In genomic region chr15:48775556-48775955, GRCh38 we compare ENCODE assay signal across 13 cellular contexts. TPM values are rescaled to one million over a fixed set of nuclear protein-coding genes. Genes with fewer than 3 reads are reported as not detected.
DNase-seq lines count a peak whose midpoint lies in the region; ATAC-seq and TF ChIP-seq lines count a peak whose summit lies in the region.
"Had no signal": no experiment of that assay in that cellular context is flagged by ENCODE, and none has a peak within 500 bp of the region (broad histone marks: within the 10 kb centered on the region; RNA-seq: fewer than 3 reads in every experiment).

No MANE protein-coding gene starts in this region.

- H3K4me3 ChIP-seq in IMR-90 (ENCODE audit: insufficient read depth, low read depth, low read length) (no peak overlapping the region), fibroblast of pulmonary artery (replicated peaks; ENCODE audit: low read depth, low read length) (no peak overlapping the region)
- H3K4me3 ChIP-seq: GM12878, HAP-1 had no signal

- TF ChIP-seq CTCF in IMR-90 (conservative IDR thresholded peaks at IDR 0.05; ENCODE audit: low read depth, low read length) (no peak), fibroblast of pulmonary artery (IDR thresholded peaks at IDR 0.05; ENCODE audit: low read length, missing control alignments) (no peak)

- H2BK5ac ChIP-seq in IMR-90 (ENCODE audit: low read depth, low read length, poor library complexity, severe bottlenecking) = peak overlapping the region; percentile 11

- no peak overlapping the region for H2BK15ac ChIP-seq in IMR-90 (ENCODE audit: low read depth, low read length)

- in situ Hi-C loops in IMR-90 (cut with MboI; ENCODE audit: low sequenced_read_pairs) = no loop called here

- 0 out of 2 replicates have a peak, but pooled peaks cover 3% of the 10 kb centered on the region for H3K4me1 ChIP-seq in IMR-90 (ENCODE audit: control insufficient read depth, insufficient read depth, low read length)
- H3K4me1 ChIP-seq: HAP-1 had no signal

- H3K18ac ChIP-seq in IMR-90 (ENCODE audit: low read depth, low read length) = no peak overlapping the region; the same call in 1 of the 2 replicates

- no peak overlapping the region for H2BK120ac ChIP-seq in IMR-90 (ENCODE audit: low read depth, low read length)

- no peak overlapping the region for H2AFZ ChIP-seq in IMR-90 (replicated peaks; ENCODE audit: low read length, poor library complexity)

- no peak overlapping the region for H3K4ac ChIP-seq in IMR-90 (ENCODE audit: low read depth, low read length)

- H3K27ac ChIP-seq in IMR-90 (ENCODE audit: insufficient read depth, low read length) = no peak overlapping the region

- no peak overlapping the region for H2AK5ac ChIP-seq in IMR-90 (ENCODE audit: low read depth, low read length)

- ATAC-seq in IMR-90 (ENCODE audit: low read depth) = no peak
- no peak for ATAC-seq in HG02852 (IDR thresholded peaks at IDR 0.05; ENCODE audit: unreplicated experiment)
- ATAC-seq in HG03025 (IDR thresholded peaks at IDR 0.05; ENCODE audit: low FRiP score, unreplicated experiment) = no peak
- ATAC-seq: GM12878 had no signal

- H4K5ac ChIP-seq in IMR-90 (ENCODE audit: low read depth, low read length) = no peak overlapping the region

- H3K56ac ChIP-seq in IMR-90 (ENCODE audit: extremely low read depth, insufficient read depth, low read length) = no peak overlapping the region

- H3K4me2 ChIP-seq in IMR-90 (ENCODE audit: low read depth, low read length) = no peak overlapping the region

- no peak overlapping the region for H4K91ac ChIP-seq in IMR-90 (ENCODE audit: insufficient read depth, low read depth, low read length)

- no peak for TF ChIP-seq POLR2A in IMR-90 (IDR thresholded peaks at IDR 0.05; ENCODE audit: low read depth, low read length)

- dilution Hi-C loops in IMR-90 (cut with HindIII; ENCODE audit: low sequenced_read_pairs, unreplicated experiment) = no loop called here

- peaks cover under 1% of the 10 kb centered on the region for H3K36me3 ChIP-seq in IMR-90 (ENCODE audit: control insufficient read depth, insufficient read depth, low read length)

- intact Hi-C loops in IMR-90 (cut with micrococcal nuclease) = no loop called here

- no peak overlapping the region for H3K14ac ChIP-seq in IMR-90 (replicated peaks; ENCODE audit: low read depth, low read length)

- H3K9me3 ChIP-seq in IMR-90 (ENCODE audit: control insufficient read depth, insufficient read depth, low read length) = no peaks in the 10 kb centered on the region
- H3K9me3 ChIP-seq: HAP-1 had no signal

- CTCF ChIA-PET in IMR-90 (lab: Yijun Ruan, JAX) = no interaction called here

- peaks cover 5 to 11% of the 10 kb centered on the region in 2 experiments; a peak in 3 of 4 replicates for H3K79me1 ChIP-seq in IMR-90 (ENCODE audit: low read depth in 1 of 2, low read length in 2 of 2)

- no peak overlapping the region for H3K9ac ChIP-seq in IMR-90 (ENCODE audit: low read depth, low read length)

- no peak overlapping the region for H2AK9ac ChIP-seq in IMR-90 (replicated peaks; ENCODE audit: low read depth, low read length, poor library complexity)

- 0 out of 4 replicates have a peak overlapping the region, but pooled peaks of 1 of the 2 experiments have one; percentile 12 for H4K8ac ChIP-seq in IMR-90 (ENCODE audit: low read depth in 2 of 2, low read length in 2 of 2)

- H3K27me3 ChIP-seq in IMR-90 (ENCODE audit: control insufficient read depth, insufficient read depth, low read length) = no peaks in the 10 kb centered on the region

- DNase-seq in ELR (ENCODE audit: low read depth) = peak; percentile 70
- DNase-seq in IMR-90 = no peak
- DNase-seq in amniotic epithelial cell (ENCODE audit: low read depth) = peak; percentile 24
- peak; percentile 28 for DNase-seq in fibroblast of pulmonary artery (ENCODE audit: low read depth)
- no peak for DNase-seq in GOT3 (lab: John Stamatoyannopoulos, UW)
- DNase-seq: C1 segment of cervical spinal cord; Calu3; CD4-positive, alpha-beta T cell; DMS 273 treated with DMSO at 0.1 percent for 48 hours had no signal

- H4K20me1 ChIP-seq in IMR-90 (ENCODE audit: insufficient read depth, low read length) = no peaks in the 10 kb centered on the region

- H3K23ac ChIP-seq in IMR-90 (ENCODE audit: low read depth, low read length) = no peak overlapping the region

- no peak for TF ChIP-seq RAD21 in IMR-90 (IDR thresholded peaks at IDR 0.05; ENCODE audit: low read length)

- no peak overlapping the region; the same call in 1 of the 2 replicates for H2BK20ac ChIP-seq in IMR-90 (ENCODE audit: low read depth, low read length)

- no TSS peak for BruUV-seq in IMR-90 (replicated peaks; lab: Mats Ljungman, UMichigan)

- no CpG with 5 or more reads among the region's 2 CpGs for WGBS in IMR-90 (ENCODE audit: extremely low coverage in 2 of 2, insufficient read length in 1 of 2), 2 experiments

- no peaks in the 10 kb centered on the region for H3K9me1 ChIP-seq in IMR-90 (ENCODE audit: insufficient read depth, low read length)

- POLR2A ChIA-PET in IMR-90 (lab: Charles Lee; ENCODE audit: unreplicated experiment) = no interaction called here

TF ChIP-seq in IMR-90, 13 proteins besides CTCF, POLR2A, EP300 and RAD21:
- TF ChIP-seq CEBPB (IDR thresholded peaks at IDR 0.05; ENCODE audit: low read depth, low read length) = no peak
- no peak for TF ChIP-seq MAFK (IDR thresholded peaks at IDR 0.05; ENCODE audit: low read depth, low read length)
- TF ChIP-seq FOS (IDR thresholded peaks at IDR 0.05; ENCODE audit: low read depth, low read length) = no peak
- TF ChIP-seq NFE2L2 (IDR thresholded peaks at IDR 0.05; ENCODE audit: low read depth, low read length) = no peak
- TF ChIP-seq, protein P1, sequence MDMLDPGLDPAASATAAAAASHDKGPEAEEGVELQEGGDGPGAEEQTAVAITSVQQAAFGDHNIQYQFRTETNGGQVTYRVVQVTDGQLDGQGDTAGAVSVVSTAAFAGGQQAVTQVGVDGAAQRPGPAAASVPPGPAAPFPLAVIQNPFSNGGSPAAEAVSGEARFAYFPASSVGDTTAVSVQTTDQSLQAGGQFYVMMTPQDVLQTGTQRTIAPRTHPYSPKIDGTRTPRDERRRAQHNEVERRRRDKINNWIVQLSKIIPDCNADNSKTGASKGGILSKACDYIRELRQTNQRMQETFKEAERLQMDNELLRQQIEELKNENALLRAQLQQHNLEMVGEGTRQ (IDR thresholded peaks at IDR 0.05; ENCODE audit: low read depth, low read length) = no peak

RNA-seq across cellular contexts. Expression of gene CEP152, which starts 35.3 kb away (rescaled TPM):
- 7.3 and 10.3 TPM in 2 replicates for total RNA-seq in IMR-90 (2012; rRNA removed)
- 1.4 and 2.1 TPM in 2 replicates for polyA plus RNA-seq in IMR-90 (2012; rRNA removed)
- polyA plus RNA-seq in IMR-90 (2012; cell fraction: cytosol; rRNA removed) = 0.09 and 0.30 TPM in 2 replicates
- 0.35 and 1.2 TPM in 2 replicates for polyA plus RNA-seq in IMR-90 (2012; cell fraction: nucleus; rRNA removed; ENCODE audit: low replicate concordance)

Comparison
In these comparisons a context has a peak if more than half of its experiments do, and no peak if none do; other contexts are left out.
1. DNase-seq: peak in ELR (single experiment), amniotic epithelial cell (single experiment) and fibroblast of pulmonary artery (single experiment); none in IMR-90 (single experiment) and GOT3 (single experiment).